ENCODE assay signal across 13 cellular contexts in the genomic region with DNA sequence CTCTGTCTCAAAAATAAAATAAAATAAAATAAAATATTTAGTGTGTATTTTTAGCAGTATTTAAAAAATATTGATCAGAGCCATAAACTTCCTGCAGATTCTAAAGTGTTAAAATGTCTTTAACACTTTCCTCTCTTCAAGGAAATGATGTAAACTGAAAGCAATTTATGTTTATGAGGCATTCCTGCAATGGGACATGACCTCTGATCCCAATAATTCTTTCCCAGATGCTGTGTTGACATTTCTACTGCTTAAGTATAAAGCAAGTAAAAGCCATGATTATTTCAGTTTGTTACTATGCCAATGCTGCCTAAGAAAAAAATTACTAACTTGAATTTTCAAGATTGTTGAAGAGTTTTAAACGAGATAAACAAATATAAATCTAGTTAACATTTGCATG. TPM values are rescaled to one million over a fixed set of nuclear protein-coding genes. Genes with fewer than 3 reads are reported as not detected.
A peak's percentile ranks its signal among the peaks of the same experiment; 100 is the strongest.
DNase-seq lines count a peak whose midpoint lies in the region; ATAC-seq, FAIRE-seq and TF ChIP-seq lines count a peak whose summit lies in the region.
"Had no signal": no experiment of that assay in that cellular context is flagged by ENCODE, and none has a peak within 500 bp of the region (broad histone marks: within the 10 kb centered on the region; RNA-seq: fewer than 3 reads in every experiment).

No MANE protein-coding gene starts in this region.

- TF ChIP-seq CTCF in OCI-LY7 (conservative IDR thresholded peaks at IDR 0.05; ENCODE audit: low read length) (no peak), pancreas (IDR thresholded peaks at IDR 0.05) (no peak)

- H4K20me1 ChIP-seq in OCI-LY7 (ENCODE audit: insufficient read depth, low read length) = no peaks in the 10 kb centered on the region

- POLR2A ChIA-PET in OCI-LY7 (lab: Charles Lee) = no interaction called here

- peaks cover 17% of the 10 kb centered on the region for H3K36me3 Mint-ChIP-seq in T-helper 2 cell treated with Interferon-gamma antibody and Interleukin-4, amounts not matched to agents 5 μg/mL and 100 μg/mL, for 36 hours (ENCODE audit: low read depth)

- no peak overlapping the region for H3K27ac Mint-ChIP-seq in T-helper 2 cell treated with Interferon-gamma antibody and Interleukin-4, amounts not matched to agents 5 μg/mL and 100 μg/mL, for 36 hours
- H3K27ac Mint-ChIP-seq: T-helper 17 cell had no signal

- H3K4me1 ChIP-seq in OCI-LY7 (ENCODE audit: insufficient read depth, low read length, poor library complexity, severe bottlenecking) (peaks cover 56% of the 10 kb centered on the region), pancreas (no peaks in the 10 kb centered on the region)
- H3K4me1 ChIP-seq: parathyroid adenoma had no signal

- peak; percentile 19 for DNase-seq in G401 (ENCODE audit: low spot score)
- no peak for DNase-seq in OCI-LY7 (ENCODE audit: low spot score)
- DNase-seq in dermis microvascular lymphatic vessel endothelial cell (ENCODE audit: low read depth in 2 of 2) = peak; percentile 25 to 85
- DNase-seq in pancreas = no peak
- no peak for DNase-seq in T-helper 2 cell treated with Interferon-gamma antibody and Interleukin-4, amounts not matched to agents 5 μg/mL and 100 μg/mL, for 36 hours (ENCODE audit: low spot score)
- no peak for DNase-seq in RPMI8226
- no peak for DNase-seq in foreskin melanocyte
- DNase-seq: DND-41, T-helper 17 cell, uterus had no signal

- H2AFZ ChIP-seq in OCI-LY7 (ENCODE audit: low read length) = no peak overlapping the region
- H2AFZ ChIP-seq: parathyroid adenoma had no signal

- H3K36me3 ChIP-seq in OCI-LY7 (ENCODE audit: insufficient read depth, low read length) (peaks cover 8% of the 10 kb centered on the region), pancreas (no peaks in the 10 kb centered on the region)
- H3K36me3 ChIP-seq: uterus had no signal

- H3K9me3 ChIP-seq in OCI-LY7 (ENCODE audit: low read length) = no peaks in the 10 kb centered on the region
- H3K9me3 ChIP-seq in pancreas = no peaks in the 10 kb centered on the region
- H3K9me3 ChIP-seq: uterus had no signal

- no peak overlapping the region for H3K27ac ChIP-seq in OCI-LY7 (ENCODE audit: low read depth, low read length, poor library complexity, severe bottlenecking)
- no peak overlapping the region for H3K27ac ChIP-seq in pancreas
- H3K27ac ChIP-seq: parathyroid adenoma had no signal

- CTCF ChIA-PET in OCI-LY7 (lab: Charles Lee; ENCODE audit: unreplicated experiment) = no interaction called here

- in situ Hi-C loops in G401 (cut with HindIII; ENCODE audit: low sequenced_read_pairs) = no loop called here

- H3K79me2 ChIP-seq in OCI-LY7 (ENCODE audit: insufficient read depth, low read depth, low read length) = no peaks in the 10 kb centered on the region
- H3K79me2 ChIP-seq: parathyroid adenoma had no signal

- BruUV-seq in OCI-LY7 (replicated peaks; lab: Mats Ljungman, UMichigan) = no TSS peak

- no peaks in the 10 kb centered on the region for H3K9me2 ChIP-seq in OCI-LY7 (ENCODE audit: insufficient read depth, low read length)

- H3K4me2 ChIP-seq in OCI-LY7 (ENCODE audit: low read length) = peak overlapping the region; percentile 44

- intact Hi-C loops in OCI-LY7 (cut with micrococcal nuclease; ENCODE audit: unreplicated experiment) = no loop called here
- intact Hi-C loops in pancreas (cut with DNase I) = no loop called here

- H3K4me3 ChIP-seq in OCI-LY7 (ENCODE audit: low read depth, low read length, poor library complexity, severe bottlenecking) = no peak overlapping the region
- no peak overlapping the region for H3K4me3 ChIP-seq in pancreas
- H3K4me3 ChIP-seq: uterus had no signal

- H3K4me3 Mint-ChIP-seq in T-helper 2 cell treated with Interferon-gamma antibody and Interleukin-4, amounts not matched to agents 5 μg/mL and 100 μg/mL, for 36 hours = no peak overlapping the region
- H3K4me3 Mint-ChIP-seq: central memory CD8-positive, alpha-beta T cell; T-helper 17 cell had no signal

- no peak for ATAC-seq in pancreas
- no peak for ATAC-seq in HG02588 (IDR thresholded peaks at IDR 0.05; ENCODE audit: unreplicated experiment)
- ATAC-seq: T-helper 17 cell had no signal

- H3K4me1 Mint-ChIP-seq in T-helper 2 cell treated with Interferon-gamma antibody and Interleukin-4, amounts not matched to agents 5 μg/mL and 100 μg/mL, for 36 hours (ENCODE audit: low read depth) = peaks cover 16% of the 10 kb centered on the region

- 59 to 62% methylated on average over 1 of the region's 1 CpG for WGBS in pancreas, 2 donors

- no peaks in the 10 kb centered on the region for H3K9me3 Mint-ChIP-seq in T-helper 2 cell treated with Interferon-gamma antibody and Interleukin-4, amounts not matched to agents 5 μg/mL and 100 μg/mL, for 36 hours
- H3K9me3 Mint-ChIP-seq: central memory CD8-positive, alpha-beta T cell had no signal

- no peaks in the 10 kb centered on the region for H3K27me3 ChIP-seq in pancreas
- H3K27me3 ChIP-seq: uterus had no signal

- H3K27me3 Mint-ChIP-seq in T-helper 2 cell treated with Interferon-gamma antibody and Interleukin-4, amounts not matched to agents 5 μg/mL and 100 μg/mL, for 36 hours (ENCODE audit: low read depth) = peaks cover 4% of the 10 kb centered on the region
- H3K27me3 Mint-ChIP-seq: central memory CD8-positive, alpha-beta T cell; T-helper 17 cell had no signal

- FAIRE-seq in pancreas (lab: Jason Lieb, UNC) = peak; percentile 26

RNA-seq across cellular contexts. Expression of a gene that starts 29.0 kb away (rescaled TPM):
- 43.3 and 46.1 TPM in 2 replicates for total RNA-seq in G401 (2014; rRNA removed; shearing (Covaris generic))
- 12.1 and 12.8 TPM in 2 replicates for total RNA-seq in OCI-LY7 (2014; rRNA removed; shearing (Covaris generic))
- total RNA-seq in OCI-LY7 (2022) (14.4 and 17.9 TPM in 2 replicates), dermis microvascular lymphatic vessel endothelial cell (20.3 and 20.7 TPM in 2 replicates), pancreas (1 to 10 TPM; 2.8 to 5.4 (median 3.9) TPM)
- 1 to 10 TPM; 2.9 to 5.0 TPM for polyA plus RNA-seq in pancreas

Comparison
In these comparisons a context has a peak if more than half of its experiments do, and no peak if none do; other contexts are left out.
1. DNase-seq: peak in G401 (single experiment) and dermis microvascular lymphatic vessel endothelial cell (2 of 2); none in OCI-LY7 (single experiment), pancreas (0 of 6), T-helper 2 cell treated with Interferon-gamma antibody and Interleukin-4, amounts not matched to agents 5 μg/mL and 100 μg/mL, for 36 hours (single experiment), RPMI8226 (single experiment) and foreskin melanocyte (single experiment).